Comparison of ENCODE assay signal across 1 cellular context in the genomic region with DNA sequence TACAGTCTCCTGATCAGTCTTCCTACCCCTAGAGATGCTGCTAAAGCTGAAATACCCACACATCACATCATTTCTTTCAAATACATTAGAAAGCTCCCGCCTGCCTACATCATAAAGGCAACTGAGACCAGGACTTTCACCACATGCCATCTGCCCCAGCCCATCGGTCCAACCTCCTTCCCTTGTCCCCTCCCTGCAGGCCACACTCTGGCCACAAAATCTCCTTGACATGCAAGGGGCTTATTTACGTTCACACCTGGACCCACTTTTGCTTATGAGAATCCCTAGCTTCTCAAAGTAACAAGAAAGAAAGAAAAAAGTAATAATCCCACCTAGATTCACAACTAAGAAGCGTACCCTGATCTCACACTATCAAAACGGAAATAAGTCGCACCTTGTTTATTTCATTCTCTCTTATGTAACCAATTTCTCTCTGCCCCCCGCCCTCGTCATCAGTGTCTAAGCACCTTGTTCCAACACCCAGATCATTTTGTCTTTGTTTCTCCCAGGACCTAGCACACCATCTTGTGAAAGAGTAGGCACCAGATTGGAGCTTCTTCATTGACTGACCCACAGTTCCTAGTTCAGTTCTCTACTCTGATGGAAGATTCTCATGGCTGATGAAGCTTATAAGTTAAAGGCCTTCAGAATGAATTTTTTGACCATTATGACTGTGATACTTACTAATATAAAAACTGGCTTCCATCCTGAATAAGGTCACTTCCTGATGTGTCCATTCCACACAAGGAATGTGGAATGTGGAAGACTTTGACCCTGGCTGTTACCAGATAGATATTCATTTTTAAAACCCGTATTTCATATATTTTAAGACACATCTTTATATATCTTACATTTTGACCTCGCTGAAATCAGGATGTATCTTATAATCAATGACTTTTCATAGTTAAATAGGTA.
TF ChIP-seq lines count a peak whose summit lies in the region.

No MANE protein-coding gene starts in this region.

TF ChIP-seq in HCT116, 20 proteins besides CTCF, POLR2A, EP300 and RAD21:
- TF ChIP-seq POLR2AphosphoS5 (IDR thresholded peaks at IDR 0.05; ENCODE audit: low read depth, low read length), result no peak
- no peak for TF ChIP-seq EZH2phosphoT487 (IDR thresholded peaks at IDR 0.05; ENCODE audit: borderline replicate concordance)
- no peak for TF ChIP-seq TCF7L2 (IDR thresholded peaks at IDR 0.05; ENCODE audit: borderline replicate concordance, extremely low read depth, insufficient read depth, insufficient read length)
- TF ChIP-seq SIN3A (IDR thresholded peaks at IDR 0.05; ENCODE audit: low read depth), result no peak
- no peak for TF ChIP-seq EZH2 (IDR thresholded peaks at IDR 0.05)
- TF ChIP-seq JUND (IDR thresholded peaks at IDR 0.05), result no peak
- TF ChIP-seq YY1 (IDR thresholded peaks at IDR 0.05; ENCODE audit: extremely low read depth, insufficient replicate concordance, low read depth, low read length), result no peak
- no peak for TF ChIP-seq ZFX (IDR thresholded peaks at IDR 0.05)
- TF ChIP-seq, protein P1, sequence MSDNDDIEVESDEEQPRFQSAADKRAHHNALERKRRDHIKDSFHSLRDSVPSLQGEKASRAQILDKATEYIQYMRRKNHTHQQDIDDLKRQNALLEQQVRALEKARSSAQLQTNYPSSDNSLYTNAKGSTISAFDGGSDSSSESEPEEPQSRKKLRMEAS (IDR thresholded peaks at IDR 0.05), result no peak
- TF ChIP-seq CBX3 (IDR thresholded peaks at IDR 0.05; ENCODE audit: low read depth), result no peak
- TF ChIP-seq, protein P2, sequence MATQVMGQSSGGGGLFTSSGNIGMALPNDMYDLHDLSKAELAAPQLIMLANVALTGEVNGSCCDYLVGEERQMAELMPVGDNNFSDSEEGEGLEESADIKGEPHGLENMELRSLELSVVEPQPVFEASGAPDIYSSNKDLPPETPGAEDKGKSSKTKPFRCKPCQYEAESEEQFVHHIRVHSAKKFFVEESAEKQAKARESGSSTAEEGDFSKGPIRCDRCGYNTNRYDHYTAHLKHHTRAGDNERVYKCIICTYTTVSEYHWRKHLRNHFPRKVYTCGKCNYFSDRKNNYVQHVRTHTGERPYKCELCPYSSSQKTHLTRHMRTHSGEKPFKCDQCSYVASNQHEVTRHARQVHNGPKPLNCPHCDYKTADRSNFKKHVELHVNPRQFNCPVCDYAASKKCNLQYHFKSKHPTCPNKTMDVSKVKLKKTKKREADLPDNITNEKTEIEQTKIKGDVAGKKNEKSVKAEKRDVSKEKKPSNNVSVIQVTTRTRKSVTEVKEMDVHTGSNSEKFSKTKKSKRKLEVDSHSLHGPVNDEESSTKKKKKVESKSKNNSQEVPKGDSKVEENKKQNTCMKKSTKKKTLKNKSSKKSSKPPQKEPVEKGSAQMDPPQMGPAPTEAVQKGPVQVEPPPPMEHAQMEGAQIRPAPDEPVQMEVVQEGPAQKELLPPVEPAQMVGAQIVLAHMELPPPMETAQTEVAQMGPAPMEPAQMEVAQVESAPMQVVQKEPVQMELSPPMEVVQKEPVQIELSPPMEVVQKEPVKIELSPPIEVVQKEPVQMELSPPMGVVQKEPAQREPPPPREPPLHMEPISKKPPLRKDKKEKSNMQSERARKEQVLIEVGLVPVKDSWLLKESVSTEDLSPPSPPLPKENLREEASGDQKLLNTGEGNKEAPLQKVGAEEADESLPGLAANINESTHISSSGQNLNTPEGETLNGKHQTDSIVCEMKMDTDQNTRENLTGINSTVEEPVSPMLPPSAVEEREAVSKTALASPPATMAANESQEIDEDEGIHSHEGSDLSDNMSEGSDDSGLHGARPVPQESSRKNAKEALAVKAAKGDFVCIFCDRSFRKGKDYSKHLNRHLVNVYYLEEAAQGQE (IDR thresholded peaks at IDR 0.05; ENCODE audit: low read depth), result no peak
- TF ChIP-seq SP1 (IDR thresholded peaks at IDR 0.05; ENCODE audit: low read depth), result no peak
- no peak for TF ChIP-seq ZNF274 (IDR thresholded peaks at IDR 0.05; ENCODE audit: low read depth, low read length)
- TF ChIP-seq, protein P3, sequence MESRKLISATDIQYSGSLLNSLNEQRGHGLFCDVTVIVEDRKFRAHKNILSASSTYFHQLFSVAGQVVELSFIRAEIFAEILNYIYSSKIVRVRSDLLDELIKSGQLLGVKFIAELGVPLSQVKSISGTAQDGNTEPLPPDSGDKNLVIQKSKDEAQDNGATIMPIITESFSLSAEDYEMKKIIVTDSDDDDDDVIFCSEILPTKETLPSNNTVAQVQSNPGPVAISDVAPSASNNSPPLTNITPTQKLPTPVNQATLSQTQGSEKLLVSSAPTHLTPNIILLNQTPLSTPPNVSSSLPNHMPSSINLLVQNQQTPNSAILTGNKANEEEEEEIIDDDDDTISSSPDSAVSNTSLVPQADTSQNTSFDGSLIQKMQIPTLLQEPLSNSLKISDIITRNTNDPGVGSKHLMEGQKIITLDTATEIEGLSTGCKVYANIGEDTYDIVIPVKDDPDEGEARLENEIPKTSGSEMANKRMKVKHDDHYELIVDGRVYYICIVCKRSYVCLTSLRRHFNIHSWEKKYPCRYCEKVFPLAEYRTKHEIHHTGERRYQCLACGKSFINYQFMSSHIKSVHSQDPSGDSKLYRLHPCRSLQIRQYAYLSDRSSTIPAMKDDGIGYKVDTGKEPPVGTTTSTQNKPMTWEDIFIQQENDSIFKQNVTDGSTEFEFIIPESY (IDR thresholded peaks at IDR 0.05; ENCODE audit: extremely low read depth, insufficient replicate concordance, low read length), result no peak
